14 cellular contexts compared by ENCODE assay signal in genomic region chr2:120539421-120539936, GRCh38.
DNase-seq lines count a peak whose midpoint lies in the region; ATAC-seq and TF ChIP-seq lines count a peak whose summit lies in the region.
"Had no signal": no experiment of that assay in that cellular context is flagged by ENCODE, and none has a peak within 500 bp of the region (broad histone marks: within the 10 kb centered on the region; RNA-seq: fewer than 3 reads in every experiment).

No MANE protein-coding gene starts in this region.

- no peak overlapping the region for H3K4me2 ChIP-seq in hepatocyte

- H3K79me2 ChIP-seq in hepatocyte: no peaks in the 10 kb centered on the region

- H3K4me1 ChIP-seq in right atrium auricular region (peaks cover 0 to 26% of the 10 kb centered on the region in 2 donors), hepatocyte (ENCODE audit: insufficient read depth) (peaks cover 27% of the 10 kb centered on the region), psoas muscle (peaks cover 49% of the 10 kb centered on the region), tibial artery (peaks cover 0 to 27% (median 25%) of the 10 kb centered on the region in 4 donors)

- no peaks in the 10 kb centered on the region for H4K20me1 ChIP-seq in hepatocyte (ENCODE audit: insufficient read depth, poor library complexity, severe bottlenecking)

- no peak overlapping the region for H2AFZ ChIP-seq in hepatocyte

- DNase-seq in right atrium auricular region (ENCODE audit: low spot score) (no peak), Right ventricle myocardium inferior (ENCODE audit: missing footprints) (no peak), hepatocyte (ENCODE audit: low spot score) (no peak), psoas muscle (peak in 1 of 2 donors; percentile 77), tibial artery (no peak), NCI-H2107 (lab: John Stamatoyannopoulos, UW) (no peak)
- DNase-seq: COR-L47; NCI-H1092; NCI-H345; NCI-H526 treated with DMSO at 0.1 percent for 48 hours; NK-92 treated with Interleukin-12 subunit alpha and Interleukin-12 subunit beta, amount 100 ng/mL, for 24 hours; OCI-M1 had no signal

- H3K9me3 ChIP-seq in right atrium auricular region (no peaks in the 10 kb centered on the region), hepatocyte (ENCODE audit: low read depth) (no peaks in the 10 kb centered on the region), psoas muscle (no peaks in the 10 kb centered on the region), tibial artery (no peaks in the 10 kb centered on the region)

- H3K36me3 ChIP-seq in right atrium auricular region: no peaks in the 10 kb centered on the region
- no peaks in the 10 kb centered on the region for H3K36me3 ChIP-seq in hepatocyte (replicated peaks; ENCODE audit: insufficient read depth, low read depth)
- H3K36me3 ChIP-seq in psoas muscle (ENCODE audit: insufficient read depth in 1 of 2, low read depth in 1 of 2): no peaks in the 10 kb centered on the region
- H3K36me3 ChIP-seq in tibial artery: no peaks in the 10 kb centered on the region

- no peaks in the 10 kb centered on the region for H3K27me3 ChIP-seq in right atrium auricular region
- no peaks in the 10 kb centered on the region for H3K27me3 ChIP-seq in hepatocyte
- no peaks in the 10 kb centered on the region for H3K27me3 ChIP-seq in psoas muscle (ENCODE audit: insufficient read depth in 3 of 3, low read length in 2 of 3)
- H3K27me3 ChIP-seq in tibial artery: no peaks in the 10 kb centered on the region

- no peak for ATAC-seq in Right ventricle myocardium inferior
- peak in 1 of 4 donors; percentile 0 for ATAC-seq in psoas muscle
- no peak for ATAC-seq in HG03045 (IDR thresholded peaks at IDR 0.05; ENCODE audit: unreplicated experiment)
- ATAC-seq in HG03354 (IDR thresholded peaks at IDR 0.05; ENCODE audit: poor library complexity, severe bottlenecking, unreplicated experiment): no peak

- H3K9me2 ChIP-seq in hepatocyte (replicated peaks; ENCODE audit: insufficient read depth): no peaks in the 10 kb centered on the region

- H3K4me3 ChIP-seq in right atrium auricular region (no peak overlapping the region), hepatocyte (no peak overlapping the region), psoas muscle (no peak overlapping the region), tibial artery (no peak overlapping the region)

- intact Hi-C loops in Right ventricle myocardium inferior (cut with DNase I) (no loop called here), psoas muscle (cut with DNase I) (loop anchor here in 1 of 2 donors (10.0 kb wide), 1 partner anchor 65 kb away; no protein-coding TSS in a partner anchor), tibial artery (cut with DNase I; ENCODE audit: low total_unique reads) (loop anchor here (5.0 to 10.0 kb wide), 2 partner anchors 95 to 192 kb away; partner anchors contain the start of gene INHBB)

- H3K27ac ChIP-seq in right atrium auricular region: peak overlapping the region; percentile 19 to 80
- peak overlapping the region; percentile 80 for H3K27ac ChIP-seq in hepatocyte
- H3K27ac ChIP-seq in psoas muscle: peak overlapping the region; percentile 90
- H3K27ac ChIP-seq in tibial artery: peak overlapping the region; percentile 73 to 83

- WGBS in hepatocyte (ENCODE audit: low lambda C conversion rate, missing lambda C conversion rate): 73% methylated on average over 15 of the region's 15 CpGs
- WGBS in psoas muscle, 3 donors: 40 to 61% (median 41%) methylated on average over 15 of the region's 15 CpGs

- no peak for TF ChIP-seq CTCF in right atrium auricular region (IDR thresholded peaks at IDR 0.05)
- no peak for TF ChIP-seq CTCF in hepatocyte (IDR thresholded peaks at IDR 0.05; ENCODE audit: poor library complexity)
- TF ChIP-seq CTCF in psoas muscle (IDR thresholded peaks at IDR 0.05): no peak
- no peak for TF ChIP-seq CTCF in tibial artery (IDR thresholded peaks at IDR 0.05)
